In genomic region chr21:26469789-26470188, GRCh38 we compare ENCODE assay signal across 13 cellular contexts.
DNase-seq lines count a peak whose midpoint lies in the region; ATAC-seq and TF ChIP-seq lines count a peak whose summit lies in the region.
"Had no signal": no experiment of that assay in that cellular context is flagged by ENCODE, and none has a peak within 500 bp of the region (broad histone marks: within the 10 kb centered on the region; RNA-seq: fewer than 3 reads in every experiment).

No MANE protein-coding gene starts in this region.

- DNase-seq in CD14-positive monocyte (ENCODE audit: low spot score) (peak; percentile 52), NCI-H1694 treated with DMSO at 0.1 percent for 48 hours (lab: John Stamatoyannopoulos, UW) (peak; percentile 19), cardiac fibroblast (ENCODE audit: low read depth in 2 of 2) (peak; percentile 75 to 85), kidney tubule cell (ENCODE audit: low spot score) (peak; percentile 59), NCI-H2107 treated with DMSO at 0.1 percent for 48 hours (lab: John Stamatoyannopoulos, UW; ENCODE audit: unreplicated experiment) (no peak), mucosa of gallbladder (ENCODE audit: low spot score) (no peak), ACHN (no peak)
- DNase-seq: DMS153, left colon, T1000 had no signal

- H3K4me3 ChIP-seq in cardiac fibroblast (replicated peaks in 1 of 2; ENCODE audit: low read depth in 2 of 2, low read length in 2 of 2): no peak overlapping the region

- H3K36me3 Mint-ChIP-seq in CD14-positive monocyte: peaks cover 0 to 2% of the 10 kb centered on the region in 2 donors

- in situ Hi-C loops in ACHN (cut with HindIII; ENCODE audit: low pct_ligation_motif_present, low pct_unique_long_range_greater_than_20kb, low sequenced_read_pairs): no loop called here

- TF ChIP-seq CTCF in CD14-positive monocyte (IDR thresholded peaks at IDR 0.05) (no peak), cardiac fibroblast (IDR thresholded peaks at IDR 0.05; ENCODE audit: low read depth, low read length) (no peak)

- H3K27me3 Mint-ChIP-seq in CD14-positive monocyte (ENCODE audit: low read depth in 3 of 3): peaks cover 0 to 7% (median 3%) of the 10 kb centered on the region in 3 donors

- peaks cover 15% of the 10 kb centered on the region for H3K4me1 Mint-ChIP-seq in CD14-positive monocyte

- H3K4me3 Mint-ChIP-seq in CD14-positive monocyte: no peak overlapping the region
- H3K4me3 Mint-ChIP-seq: activated T-helper 1 cell treated with anti-CD3 and anti-CD28 coated beads, Interleukin-12 subunit alpha, Interleukin-12 subunit beta, Interleukin-2, Interleukin-4 antibody, amounts not matched to agents 30 ng/mL and 10 ng/mL and 1 ng/mL, durations not matched to agents 14 hours and 24 hours and 36 hours had no signal

- peak overlapping the region in 5 of 7 donors; percentile 15 to 84 (median 46) for H3K27ac Mint-ChIP-seq in CD14-positive monocyte
- H3K27ac Mint-ChIP-seq: activated T-helper 1 cell treated with anti-CD3 and anti-CD28 coated beads, Interleukin-12 subunit alpha, Interleukin-12 subunit beta, Interleukin-2, Interleukin-4 antibody, amounts not matched to agents 30 ng/mL and 10 ng/mL and 1 ng/mL, durations not matched to agents 14 hours and 24 hours and 36 hours had no signal

- intact Hi-C loops in CD14-positive monocyte (cut with micrococcal nuclease): no loop called here

- no peak for ATAC-seq in HG02970 (IDR thresholded peaks at IDR 0.05; ENCODE audit: low FRiP score, unreplicated experiment)
- ATAC-seq: HCT116, left colon had no signal

- H3K9me3 Mint-ChIP-seq in CD14-positive monocyte: peaks cover 6 to 28% (median 20%) of the 10 kb centered on the region in 7 donors

Comparison
In these comparisons a context has a peak if more than half of its experiments do, and no peak if none do; other contexts are left out.
1. DNase-seq: peak in CD14-positive monocyte (single experiment), NCI-H1694 treated with DMSO at 0.1 percent for 48 hours (single experiment), cardiac fibroblast (2 of 2) and kidney tubule cell (single experiment); none in NCI-H2107 treated with DMSO at 0.1 percent for 48 hours (single experiment), mucosa of gallbladder (single experiment) and ACHN (single experiment).